In the genomic region with DNA sequence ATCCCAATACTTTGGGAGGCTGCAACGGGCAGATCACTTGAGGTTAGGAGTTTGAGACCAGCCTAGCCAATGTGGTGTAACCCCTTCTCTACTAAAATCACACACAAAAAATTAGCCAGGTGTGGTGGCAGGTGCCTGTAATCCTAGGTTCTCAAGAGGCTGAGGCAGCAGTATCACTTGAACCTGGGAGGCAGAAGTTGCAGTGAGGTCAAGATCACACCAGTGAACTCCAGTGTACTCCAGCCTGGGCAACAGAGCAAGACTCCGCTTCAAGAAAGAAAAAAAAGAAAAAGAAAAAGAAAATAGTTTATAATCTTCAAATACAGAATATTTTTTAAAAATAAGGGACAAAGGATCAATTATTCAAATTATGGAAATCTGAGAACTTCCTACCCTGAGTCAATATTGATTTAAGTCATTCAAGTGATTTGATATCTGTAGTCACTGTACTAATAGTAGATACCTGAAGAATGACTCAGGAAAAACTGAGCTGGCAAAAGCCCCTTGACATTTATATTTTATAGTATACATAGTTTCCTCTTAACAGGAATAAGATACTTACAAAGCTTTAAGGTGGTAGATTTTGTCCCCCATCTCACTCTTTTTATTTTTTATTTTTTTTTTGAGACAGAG, we compare ENCODE assay signal across 1 cellular context.
A peak's percentile ranks its signal among the peaks of the same experiment; 100 is the strongest.
TF ChIP-seq lines count a peak whose summit lies in the region.

No MANE protein-coding gene starts in this region.

TF ChIP-seq in A549, 52 proteins besides CTCF, POLR2A, EP300 and RAD21 (continued from another document):
- TF ChIP-seq, protein P1, sequence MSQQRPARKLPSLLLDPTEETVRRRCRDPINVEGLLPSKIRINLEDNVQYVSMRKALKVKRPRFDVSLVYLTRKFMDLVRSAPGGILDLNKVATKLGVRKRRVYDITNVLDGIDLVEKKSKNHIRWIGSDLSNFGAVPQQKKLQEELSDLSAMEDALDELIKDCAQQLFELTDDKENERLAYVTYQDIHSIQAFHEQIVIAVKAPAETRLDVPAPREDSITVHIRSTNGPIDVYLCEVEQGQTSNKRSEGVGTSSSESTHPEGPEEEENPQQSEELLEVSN (IDR thresholded peaks at IDR 0.05; ENCODE audit: borderline replicate concordance, low read depth), result no peak
- no peak for TF ChIP-seq HOXA7 (CRISPR knock-in tag; IDR thresholded peaks at IDR 0.05)
- no peak for TF ChIP-seq FOXS1 (CRISPR knock-in tag; IDR thresholded peaks at IDR 0.05)
- no peak for TF ChIP-seq FOSL2 (IDR thresholded peaks at IDR 0.05)
- peak; percentile 68 for TF ChIP-seq FOSL2 (CRISPR knock-in tag; IDR thresholded peaks at IDR 0.05)
- no peak for TF ChIP-seq EHF (CRISPR knock-in tag; IDR thresholded peaks at IDR 0.05)
- TF ChIP-seq SREBF2 (IDR thresholded peaks at IDR 0.05), result no peak
- no peak for TF ChIP-seq CHD2 (IDR thresholded peaks at IDR 0.05; ENCODE audit: low read length, partially characterized antibody)
- peak; percentile 40 for TF ChIP-seq MAFK (IDR thresholded peaks at IDR 0.05; ENCODE audit: partially characterized antibody)
- TF ChIP-seq JUNB (IDR thresholded peaks at IDR 0.05), result peak; percentile 18; the same call in 1 of the 2 replicates
- TF ChIP-seq, protein P2, sequence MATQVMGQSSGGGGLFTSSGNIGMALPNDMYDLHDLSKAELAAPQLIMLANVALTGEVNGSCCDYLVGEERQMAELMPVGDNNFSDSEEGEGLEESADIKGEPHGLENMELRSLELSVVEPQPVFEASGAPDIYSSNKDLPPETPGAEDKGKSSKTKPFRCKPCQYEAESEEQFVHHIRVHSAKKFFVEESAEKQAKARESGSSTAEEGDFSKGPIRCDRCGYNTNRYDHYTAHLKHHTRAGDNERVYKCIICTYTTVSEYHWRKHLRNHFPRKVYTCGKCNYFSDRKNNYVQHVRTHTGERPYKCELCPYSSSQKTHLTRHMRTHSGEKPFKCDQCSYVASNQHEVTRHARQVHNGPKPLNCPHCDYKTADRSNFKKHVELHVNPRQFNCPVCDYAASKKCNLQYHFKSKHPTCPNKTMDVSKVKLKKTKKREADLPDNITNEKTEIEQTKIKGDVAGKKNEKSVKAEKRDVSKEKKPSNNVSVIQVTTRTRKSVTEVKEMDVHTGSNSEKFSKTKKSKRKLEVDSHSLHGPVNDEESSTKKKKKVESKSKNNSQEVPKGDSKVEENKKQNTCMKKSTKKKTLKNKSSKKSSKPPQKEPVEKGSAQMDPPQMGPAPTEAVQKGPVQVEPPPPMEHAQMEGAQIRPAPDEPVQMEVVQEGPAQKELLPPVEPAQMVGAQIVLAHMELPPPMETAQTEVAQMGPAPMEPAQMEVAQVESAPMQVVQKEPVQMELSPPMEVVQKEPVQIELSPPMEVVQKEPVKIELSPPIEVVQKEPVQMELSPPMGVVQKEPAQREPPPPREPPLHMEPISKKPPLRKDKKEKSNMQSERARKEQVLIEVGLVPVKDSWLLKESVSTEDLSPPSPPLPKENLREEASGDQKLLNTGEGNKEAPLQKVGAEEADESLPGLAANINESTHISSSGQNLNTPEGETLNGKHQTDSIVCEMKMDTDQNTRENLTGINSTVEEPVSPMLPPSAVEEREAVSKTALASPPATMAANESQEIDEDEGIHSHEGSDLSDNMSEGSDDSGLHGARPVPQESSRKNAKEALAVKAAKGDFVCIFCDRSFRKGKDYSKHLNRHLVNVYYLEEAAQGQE (IDR thresholded peaks at IDR 0.05), result no peak
- TF ChIP-seq EHMT2 (IDR thresholded peaks at IDR 0.05; ENCODE audit: low read depth), result no peak
TF ChIP-seq in A549: peak in this region for 3.
